In the genomic region with DNA sequence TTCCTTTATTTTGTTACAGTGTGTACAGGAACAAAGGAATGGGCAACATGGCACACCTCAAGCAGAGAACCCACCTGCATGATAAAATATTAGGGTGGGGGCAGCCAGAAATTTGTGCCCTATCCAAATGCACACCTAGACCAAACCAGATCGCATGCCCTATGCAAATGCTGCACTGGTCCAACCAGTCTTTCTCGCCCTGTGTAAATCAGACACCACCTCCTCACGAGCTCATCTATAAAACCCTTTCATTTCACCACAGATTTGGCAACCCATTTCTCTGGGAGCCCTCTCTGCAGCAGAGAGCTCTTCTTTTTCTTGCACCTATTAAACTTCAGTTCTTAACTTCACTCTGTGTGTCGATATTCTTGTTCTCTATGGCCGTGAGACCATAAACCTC, we compare ENCODE assay signal across 1 cellular context.
TF ChIP-seq lines count a peak whose summit lies in the region.

No MANE protein-coding gene starts in this region.

TF ChIP-seq in A549, 52 proteins besides CTCF, POLR2A, EP300 and RAD21 (continued from another document):
- TF ChIP-seq, protein P1, sequence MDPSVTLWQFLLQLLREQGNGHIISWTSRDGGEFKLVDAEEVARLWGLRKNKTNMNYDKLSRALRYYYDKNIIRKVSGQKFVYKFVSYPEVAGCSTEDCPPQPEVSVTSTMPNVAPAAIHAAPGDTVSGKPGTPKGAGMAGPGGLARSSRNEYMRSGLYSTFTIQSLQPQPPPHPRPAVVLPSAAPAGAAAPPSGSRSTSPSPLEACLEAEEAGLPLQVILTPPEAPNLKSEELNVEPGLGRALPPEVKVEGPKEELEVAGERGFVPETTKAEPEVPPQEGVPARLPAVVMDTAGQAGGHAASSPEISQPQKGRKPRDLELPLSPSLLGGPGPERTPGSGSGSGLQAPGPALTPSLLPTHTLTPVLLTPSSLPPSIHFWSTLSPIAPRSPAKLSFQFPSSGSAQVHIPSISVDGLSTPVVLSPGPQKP (IDR thresholded peaks at IDR 0.05; ENCODE audit: low read depth, low read length) = no peak
- TF ChIP-seq ZFP36 (IDR thresholded peaks at IDR 0.05; ENCODE audit: borderline replicate concordance, partially characterized antibody) = no peak
- no peak for TF ChIP-seq PHF8 (IDR thresholded peaks at IDR 0.05; ENCODE audit: borderline replicate concordance, low read depth)
- no peak for TF ChIP-seq EHF (CRISPR knock-in tag; IDR thresholded peaks at IDR 0.05)
